ENCODE assay signal across 15 cellular contexts in genomic region chr5:5798041-5798827, GRCh38.
DNase-seq lines count a peak whose midpoint lies in the region; ATAC-seq and TF ChIP-seq lines count a peak whose summit lies in the region.
"Had no signal": no experiment of that assay in that cellular context is flagged by ENCODE, and none has a peak within 500 bp of the region (broad histone marks: within the 10 kb centered on the region; RNA-seq: fewer than 3 reads in every experiment).

No MANE protein-coding gene starts in this region.

- H3K27ac Mint-ChIP-seq in mesothelial cell of epicardium = peak overlapping the region; percentile 43
- H3K27ac Mint-ChIP-seq: CD4-positive, CD25-positive, alpha-beta regulatory T cell; CD8-positive, alpha-beta memory T cell; H9 had no signal

- no peaks in the 10 kb centered on the region for H3K27me3 Mint-ChIP-seq in mesothelial cell of epicardium (ENCODE audit: low read depth)
- H3K27me3 Mint-ChIP-seq: CD8-positive, alpha-beta memory T cell had no signal

- H3K36me3 Mint-ChIP-seq in mesothelial cell of epicardium = no peaks in the 10 kb centered on the region
- H3K36me3 Mint-ChIP-seq: CD4-positive, CD25-positive, alpha-beta regulatory T cell; CD8-positive, alpha-beta memory T cell had no signal

- H3K9me3 Mint-ChIP-seq in mesothelial cell of epicardium = peaks cover 4% of the 10 kb centered on the region
- H3K9me3 Mint-ChIP-seq: CD8-positive, alpha-beta memory T cell had no signal

- no peak overlapping the region for H3K4me3 Mint-ChIP-seq in mesothelial cell of epicardium
- H3K4me3 Mint-ChIP-seq: CD4-positive, CD25-positive, alpha-beta regulatory T cell; CD8-positive, alpha-beta memory T cell; H9 had no signal

- ATAC-seq in GM18520 (IDR thresholded peaks at IDR 0.05; ENCODE audit: unreplicated experiment) = no peak
- ATAC-seq: K562 had no signal

- TF ChIP-seq CTCF in mesothelial cell of epicardium (IDR thresholded peaks at IDR 0.05; ENCODE audit: unreplicated experiment) (no peak), GM13977 (IDR thresholded peaks at IDR 0.05; ENCODE audit: extremely low read depth, insufficient read depth, missing control alignments) (no peak)

- peaks cover 33% of the 10 kb centered on the region for H3K4me1 Mint-ChIP-seq in mesothelial cell of epicardium
- H3K4me1 Mint-ChIP-seq: CD4-positive, CD25-positive, alpha-beta regulatory T cell; CD8-positive, alpha-beta memory T cell had no signal

- peak; percentile 70 to 96 for DNase-seq in NCI-H524 (lab: John Stamatoyannopoulos, UW)
- DNase-seq in NCI-H82 treated with DMSO at 0.1 percent for 48 hours (lab: John Stamatoyannopoulos, UW; ENCODE audit: unreplicated experiment) = peak; percentile 85
- DNase-seq in mesothelial cell of epicardium (ENCODE audit: low spot score in 2 of 2, unreplicated experiment in 2 of 2) = no peak
- DNase-seq in GM03348 (ENCODE audit: low spot score) = no peak
- no peak for DNase-seq in GM13977 (ENCODE audit: low spot score)
- DNase-seq: ACHN; BE2C; C1 segment of cervical spinal cord; CD4-positive, CD25-positive, alpha-beta regulatory T cell; CD8-positive, alpha-beta memory T cell; COR-L47; H9; IMR-90 had no signal

- in situ Hi-C loops in GM13977 (cut with MboI; ENCODE audit: low pct_unique_long_range_greater_than_20kb, low sequenced_read_pairs, unreplicated experiment) = no loop called here

Comparison
In these comparisons a context has a peak if more than half of its experiments do, and no peak if none do; other contexts are left out.
1. DNase-seq: peak in NCI-H524 (2 of 2) and NCI-H82 treated with DMSO at 0.1 percent for 48 hours (single experiment); none in mesothelial cell of epicardium (0 of 2), GM03348 (single experiment) and GM13977 (single experiment).